ENCODE assay signal across 8 cellular contexts in genomic region chr3:18425641-18426403, GRCh38. TPM values are rescaled to one million over a fixed set of nuclear protein-coding genes. Genes with fewer than 3 reads are reported as not detected.
DNase-seq lines count a peak whose midpoint lies in the region; ATAC-seq, FAIRE-seq and TF ChIP-seq lines count a peak whose summit lies in the region.

No MANE protein-coding gene starts in this region.

- H3K4me1 ChIP-seq in A549 (peaks cover 19% of the 10 kb centered on the region), PC-3 (ENCODE audit: insufficient read depth, low read length) (peaks cover 13% of the 10 kb centered on the region; the same call in 1 of the 2 replicates), uterus (no peaks in the 10 kb centered on the region)

- no peaks in the 10 kb centered on the region for H3K9me3 Mint-ChIP-seq in progenitor cell of endocrine pancreas (ENCODE audit: low read depth)

- H3K4me3 ChIP-seq in A549: peak overlapping the region; percentile 80
- H3K4me3 ChIP-seq in PC-3 (ENCODE audit: low read length): peak overlapping the region; percentile 85
- H3K4me3 ChIP-seq in uterus: peak overlapping the region; percentile 85 to 93

- FAIRE-seq in A549 (lab: Jason Lieb, UNC): no peak

- POLR2A ChIA-PET in A549 (lab: Yijun Ruan, JAX): interaction anchor here (0.5 kb wide), 1 partner anchor 1997 kb away, joined by 3 read pairs; no protein-coding TSS in a partner anchor
- POLR2A ChIA-PET in PC-3 (lab: Charles Lee; ENCODE audit: unreplicated experiment): no interaction called here

- DNase-seq in A549 (ENCODE audit: low read depth in 1 of 2, low spot score in 1 of 2): no peak
- DNase-seq in PC-3: peak; percentile 41
- DNase-seq in activated gamma-delta T cell treated with Interleukin-2 at 50 U/mL for 16 hours: peak; percentile 67
- peak; percentile 66 for DNase-seq in Right ventricle myocardium superior
- DNase-seq in progenitor cell of endocrine pancreas (ENCODE audit: low spot score, unreplicated experiment): peak; percentile 82
- peak in 1 of 2 donors; percentile 18 for DNase-seq in uterus

- no peaks in the 10 kb centered on the region; the same call in 1 of the 2 replicates for H3K79me2 ChIP-seq in PC-3 (ENCODE audit: low read length)

- peak overlapping the region; percentile 98 for H3K27ac Mint-ChIP-seq in progenitor cell of endocrine pancreas

- TF ChIP-seq EP300 in A549 (IDR thresholded peaks at IDR 0.05): no peak

- intact Hi-C loops in PC-3 (cut with micrococcal nuclease): loop anchor here (1.0 to 2.0 kb wide), 3 partner anchors 123 to 562 kb away; no protein-coding TSS in a partner anchor
- intact Hi-C loops in Right ventricle myocardium superior (cut with DNase I): no loop called here
- intact Hi-C loops in uterus (cut with DNase I; ENCODE audit: low total_unique reads): no loop called here

- TF ChIP-seq POLR2A in A549 (IDR thresholded peaks at IDR 0.05; ENCODE audit: low read length): no peak
- TF ChIP-seq POLR2A in uterus (IDR thresholded peaks at IDR 0.05): no peak

- H3K27ac ChIP-seq in A549: no peak overlapping the region
- no peak overlapping the region for H3K27ac ChIP-seq in PC-3 (ENCODE audit: low read length)
- H3K27ac ChIP-seq in uterus: peak overlapping the region; percentile 83 to 89

- H3K27me3 ChIP-seq in PC-3 (ENCODE audit: low read length): no peaks in the 10 kb centered on the region
- no peaks in the 10 kb centered on the region for H3K27me3 ChIP-seq in uterus

- H3K9ac ChIP-seq in PC-3 (ENCODE audit: low read length): peak overlapping the region; percentile 35

- H3K36me3 Mint-ChIP-seq in progenitor cell of endocrine pancreas (ENCODE audit: insufficient read depth): peaks cover under 1% of the 10 kb centered on the region

- BruUV-seq in PC-3 (replicated peaks; lab: Mats Ljungman, UMichigan): TSS peak; percentile 35

- CTCF ChIA-PET in A549 (lab: Yijun Ruan, JAX): no interaction called here
- CTCF ChIA-PET in PC-3 (lab: Charles Lee): no interaction called here

- H3K4me1 Mint-ChIP-seq in progenitor cell of endocrine pancreas (ENCODE audit: low read depth): peaks cover 22% of the 10 kb centered on the region

- no peaks in the 10 kb centered on the region for H3K36me3 ChIP-seq in PC-3 (ENCODE audit: low read depth, low read length)
- no peaks in the 10 kb centered on the region for H3K36me3 ChIP-seq in uterus

- 13% methylated on average over 26 of the region's 51 CpGs for WGBS in A549 (ENCODE audit: missing lambda C conversion rate)

- no peak for TF ChIP-seq RAD21 in A549 (conservative IDR thresholded peaks at IDR 0.05 in 1 of 2, IDR thresholded peaks at IDR 0.05 in 1 of 2)

- peak overlapping the region; percentile 91 for H2AFZ ChIP-seq in PC-3 (ENCODE audit: low read length)

- TF ChIP-seq CTCF in A549 (IDR thresholded peaks at IDR 0.05) (no peak), PC-3 (conservative IDR thresholded peaks at IDR 0.05; ENCODE audit: low read depth, low read length) (no peak), progenitor cell of endocrine pancreas (IDR thresholded peaks at IDR 0.05; ENCODE audit: unreplicated experiment) (peak; percentile 8), uterus (IDR thresholded peaks at IDR 0.05) (no peak)

- no peaks in the 10 kb centered on the region for H4K20me1 ChIP-seq in PC-3 (ENCODE audit: low read length)

- no peaks in the 10 kb centered on the region for H3F3A ChIP-seq in PC-3 (ENCODE audit: low read length, unreplicated experiment)

- H3K9me2 ChIP-seq in PC-3 (replicated peaks; ENCODE audit: low read length): no peaks in the 10 kb centered on the region

- peak overlapping the region; percentile 85 for H3K4me3 Mint-ChIP-seq in progenitor cell of endocrine pancreas (ENCODE audit: low read depth)

- no peaks in the 10 kb centered on the region for H3K9me3 ChIP-seq in A549
- no peaks in the 10 kb centered on the region for H3K9me3 ChIP-seq in PC-3 (ENCODE audit: low read length)
- no peaks in the 10 kb centered on the region for H3K9me3 ChIP-seq in uterus

- peak overlapping the region; percentile 100 for H3K4me2 ChIP-seq in A549
- peak overlapping the region; percentile 98 for H3K4me2 ChIP-seq in PC-3 (ENCODE audit: low read length)

- H3K27me3 Mint-ChIP-seq in progenitor cell of endocrine pancreas: no peaks in the 10 kb centered on the region

- ATAC-seq in A549 (peak; percentile 58 to 66; a peak in 5 of 6 replicates), HG02642 (IDR thresholded peaks at IDR 0.05; ENCODE audit: poor library complexity, unreplicated experiment) (peak; percentile 14), PC-3 (peak; percentile 35), Right ventricle myocardium superior (ENCODE audit: poor library complexity) (peak; percentile 65), HG03196 (IDR thresholded peaks at IDR 0.05; ENCODE audit: unreplicated experiment) (no peak)

TF ChIP-seq in A549, 52 proteins besides CTCF, POLR2A, EP300 and RAD21:
- TF ChIP-seq CBX2 (IDR thresholded peaks at IDR 0.05; ENCODE audit: borderline replicate concordance, low read depth) (no peak), MYC (IDR thresholded peaks at IDR 0.05; ENCODE audit: borderline replicate concordance, low read length) (no peak), NPAS2 (CRISPR knock-in tag; IDR thresholded peaks at IDR 0.05; ENCODE audit: borderline replicate concordance) (no peak), REST (IDR thresholded peaks at IDR 0.05) (no peak), NR3C1 (IDR thresholded peaks at IDR 0.05) (no peak), GATA3 (IDR thresholded peaks at IDR 0.05; ENCODE audit: borderline replicate concordance) (no peak), PHF8 (IDR thresholded peaks at IDR 0.05; ENCODE audit: borderline replicate concordance, low read depth) (no peak), HMGXB4 (CRISPR knock-in tag; IDR thresholded peaks at IDR 0.05; ENCODE audit: borderline replicate concordance) (no peak), TP53 (CRISPR knock-in tag; IDR thresholded peaks at IDR 0.05) (no peak), RCOR1 (IDR thresholded peaks at IDR 0.05; ENCODE audit: low read depth, low read length) (no peak), ZC3H11A (IDR thresholded peaks at IDR 0.05) (no peak), MAZ (IDR thresholded peaks at IDR 0.05; ENCODE audit: borderline replicate concordance, low read depth, low read length) (no peak)
- TF ChIP-seq, protein P1, sequence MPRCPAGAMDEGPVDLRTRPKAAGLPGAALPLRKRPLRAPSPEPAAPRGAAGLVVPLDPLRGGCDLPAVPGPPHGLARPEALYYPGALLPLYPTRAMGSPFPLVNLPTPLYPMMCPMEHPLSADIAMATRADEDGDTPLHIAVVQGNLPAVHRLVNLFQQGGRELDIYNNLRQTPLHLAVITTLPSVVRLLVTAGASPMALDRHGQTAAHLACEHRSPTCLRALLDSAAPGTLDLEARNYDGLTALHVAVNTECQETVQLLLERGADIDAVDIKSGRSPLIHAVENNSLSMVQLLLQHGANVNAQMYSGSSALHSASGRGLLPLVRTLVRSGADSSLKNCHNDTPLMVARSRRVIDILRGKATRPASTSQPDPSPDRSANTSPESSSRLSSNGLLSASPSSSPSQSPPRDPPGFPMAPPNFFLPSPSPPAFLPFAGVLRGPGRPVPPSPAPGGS (IDR thresholded peaks at IDR 0.05): no peak

RNA-seq across cellular contexts. Expression of gene SATB1, which starts 0.7 kb away (rescaled TPM):
- polyA plus RNA-seq in A549 (2011; rRNA removed) (0.05 and 0.13 TPM in 2 replicates), A549 (2017; fragmentation: RNase III; extraction: RNeasy Plus Mini Kit Qiagen cat#74134 plus additional on column Dnase treatment) (not detected in 3 replicates)
- 0.05 TPM in 1 of 2 replicates, not detected in the other for polyA plus RNA-seq in A549 (2012; cell fraction: cytosol; rRNA removed)
- polyA plus RNA-seq in A549 (2012; cell fraction: nucleus; rRNA removed): 0.01 TPM in 1 of 2 replicates, not detected in the other
- 0.39 TPM in 1 of 2 replicates, not detected in the other for polyA minus RNA-seq in A549 (2011; rRNA and poly(A)+ RNA removed)
- total RNA-seq in PC-3 (2014; rRNA removed) (15.6 and 28.6 TPM in 2 replicates), Right ventricle myocardium superior (41.7 TPM), progenitor cell of endocrine pancreas (58.3 and 65.6 TPM in 2 replicates), uterus (10 to 100 TPM; 17.3 to 82.1 (median 51.9) TPM)

Comparison
In these comparisons a context has a peak if more than half of its experiments do, and no peak if none do; other contexts are left out.
1. DNase-seq: peak in PC-3 (single experiment), activated gamma-delta T cell treated with Interleukin-2 at 50 U/mL for 16 hours (single experiment), Right ventricle myocardium superior (single experiment) and progenitor cell of endocrine pancreas (single experiment); none in A549 (0 of 2).
2. H3K27ac ChIP-seq: peak in uterus (2 of 2); none in A549 (0 of 2) and PC-3 (single experiment).
3. Peak in every context shown above with its lines, with median percentiles within 50 percentile points of each other: H3K4me3 ChIP-seq.